10 cellular contexts compared by ENCODE assay signal in genomic region chr19:3849092-3849491, GRCh38. TPM values are rescaled to one million over a fixed set of nuclear protein-coding genes. Genes with fewer than 3 reads are reported as not detected.
A peak's percentile ranks its signal among the peaks of the same experiment; 100 is the strongest.
DNase-seq lines count a peak whose midpoint lies in the region; ATAC-seq and TF ChIP-seq lines count a peak whose summit lies in the region.
"Had no signal": no experiment of that assay in that cellular context is flagged by ENCODE, and none has a peak within 500 bp of the region (broad histone marks: within the 10 kb centered on the region; RNA-seq: fewer than 3 reads in every experiment).

No MANE protein-coding gene starts in this region.

- no peaks in the 10 kb centered on the region for H3K36me3 Mint-ChIP-seq in activated CD8-positive, alpha-beta memory T cell treated with anti-CD3 and anti-CD28 coated beads, Interleukin-2, amount 10 ng/mL, durations not matched to agents 7 days and 5 days

- no peak overlapping the region for H3K27ac ChIP-seq in MM.1S (ENCODE audit: low read length)
- H3K27ac ChIP-seq: SJSA1 had no signal

- no peaks in the 10 kb centered on the region for H3K4me1 ChIP-seq in MM.1S (ENCODE audit: low read length)

- no peaks in the 10 kb centered on the region for H4K20me1 ChIP-seq in MM.1S (ENCODE audit: insufficient read depth, low read length)

- no peaks in the 10 kb centered on the region for H3K36me3 ChIP-seq in MM.1S (replicated peaks; ENCODE audit: insufficient read depth, low read length)
- H3K36me3 ChIP-seq: SJSA1 had no signal

- H3F3A ChIP-seq in MM.1S (ENCODE audit: insufficient read depth, low read length), result no peaks in the 10 kb centered on the region

- no peak overlapping the region for H3K4me3 Mint-ChIP-seq in activated CD8-positive, alpha-beta memory T cell treated with anti-CD3 and anti-CD28 coated beads, Interleukin-2, amount 10 ng/mL, durations not matched to agents 7 days and 5 days
- no peak overlapping the region for H3K4me3 Mint-ChIP-seq in stimulated activated naive CD8-positive, alpha-beta T cell treated with anti-CD3 and anti-CD28 coated beads, Interleukin-15, amount 100 ng/mL, for 72 hours

- DNase-seq in GDM1 (lab: John Stamatoyannopoulos, UW), result peak; percentile 62
- peak; percentile 54 for DNase-seq in MM.1S
- DNase-seq in activated CD8-positive, alpha-beta memory T cell treated with anti-CD3 and anti-CD28 coated beads, Interleukin-2, amount 10 ng/mL, durations not matched to agents 7 days and 5 days, result peak; percentile 67
- DNase-seq in islet precursor cell, result peak; percentile 71
- peak; percentile 28 to 32 for DNase-seq in stimulated activated naive CD8-positive, alpha-beta T cell treated with anti-CD3 and anti-CD28 coated beads, Interleukin-15, amount 100 ng/mL, for 72 hours
- DNase-seq in UCSD-AML1 (lab: John Stamatoyannopoulos, UW; ENCODE audit: unreplicated experiment), result no peak
- DNase-seq in HPDE6-E6E7 (ENCODE audit: extremely low spot score), result no peak
- DNase-seq in amniotic stem cell (lab: John Stamatoyannopoulos, UW), result no peak

- H3K4me1 Mint-ChIP-seq in activated CD8-positive, alpha-beta memory T cell treated with anti-CD3 and anti-CD28 coated beads, Interleukin-2, amount 10 ng/mL, durations not matched to agents 7 days and 5 days, result no peaks in the 10 kb centered on the region
- no peaks in the 10 kb centered on the region for H3K4me1 Mint-ChIP-seq in stimulated activated naive CD8-positive, alpha-beta T cell treated with anti-CD3 and anti-CD28 coated beads, Interleukin-15, amount 100 ng/mL, for 72 hours

- no peak overlapping the region for H3K9ac ChIP-seq in MM.1S (ENCODE audit: low read length)

- no peak overlapping the region for H3K27ac Mint-ChIP-seq in activated CD8-positive, alpha-beta memory T cell treated with anti-CD3 and anti-CD28 coated beads, Interleukin-2, amount 10 ng/mL, durations not matched to agents 7 days and 5 days
- no peak overlapping the region for H3K27ac Mint-ChIP-seq in stimulated activated naive CD8-positive, alpha-beta T cell treated with anti-CD3 and anti-CD28 coated beads, Interleukin-15, amount 100 ng/mL, for 72 hours

- H3K27me3 ChIP-seq in MM.1S (replicated peaks; ENCODE audit: insufficient read depth, low read length), result peaks cover 97% of the 10 kb centered on the region

- H3K4me3 ChIP-seq in MM.1S (ENCODE audit: low read length), result no peak overlapping the region
- H3K4me3 ChIP-seq: SJSA1 had no signal

- peak; percentile 80 for TF ChIP-seq CTCF in MM.1S (IDR thresholded peaks at IDR 0.05; ENCODE audit: low read length)

- peaks cover 8% of the 10 kb centered on the region for H3K9me3 Mint-ChIP-seq in activated CD8-positive, alpha-beta memory T cell treated with anti-CD3 and anti-CD28 coated beads, Interleukin-2, amount 10 ng/mL, durations not matched to agents 7 days and 5 days (ENCODE audit: low read depth)
- peaks cover 16 to 27% of the 10 kb centered on the region in 2 donors for H3K9me3 Mint-ChIP-seq in stimulated activated naive CD8-positive, alpha-beta T cell treated with anti-CD3 and anti-CD28 coated beads, Interleukin-15, amount 100 ng/mL, for 72 hours

- no peaks in the 10 kb centered on the region for H3K79me2 ChIP-seq in MM.1S (ENCODE audit: low read length)

- no peaks in the 10 kb centered on the region for H3K9me3 ChIP-seq in MM.1S (replicated peaks; ENCODE audit: insufficient read depth, low read length)

- ATAC-seq in activated CD8-positive, alpha-beta memory T cell treated with anti-CD3 and anti-CD28 coated beads, Interleukin-2, amount 10 ng/mL, durations not matched to agents 7 days and 5 days, result peak; percentile 76
- ATAC-seq in stimulated activated naive CD8-positive, alpha-beta T cell treated with anti-CD3 and anti-CD28 coated beads, Interleukin-15, amount 100 ng/mL, for 72 hours, result peak; percentile 64

- CTCF ChIA-PET in activated CD8-positive, alpha-beta memory T cell treated with anti-CD3 and anti-CD28 coated beads, Interleukin-2, amount 10 ng/mL, durations not matched to agents 7 days and 5 days (lab: Charles Lee), result interaction anchor here (0.7 to 2.3 kb wide), 15 partner anchors 10 to 178 kb away, joined by 3 to 12 read pairs (median 4); partner anchors contain the start of genes APBA3, MRPL54 and PIP5K1C

- no peaks in the 10 kb centered on the region for H3K27me3 Mint-ChIP-seq in activated CD8-positive, alpha-beta memory T cell treated with anti-CD3 and anti-CD28 coated beads, Interleukin-2, amount 10 ng/mL, durations not matched to agents 7 days and 5 days
- H3K27me3 Mint-ChIP-seq in stimulated activated naive CD8-positive, alpha-beta T cell treated with anti-CD3 and anti-CD28 coated beads, Interleukin-15, amount 100 ng/mL, for 72 hours, result no peaks in the 10 kb centered on the region

- H3K9me2 ChIP-seq in MM.1S (replicated peaks; ENCODE audit: insufficient read depth, low read length), result no peaks in the 10 kb centered on the region

- H3K4me2 ChIP-seq in MM.1S (ENCODE audit: low read depth, low read length), result no peak overlapping the region

- H2AFZ ChIP-seq in MM.1S (ENCODE audit: low read length), result no peak overlapping the region

RNA-seq across cellular contexts. Expression of gene ZFR2, which starts 19.7 kb away (rescaled TPM):
- total RNA-seq in activated CD8-positive, alpha-beta memory T cell treated with anti-CD3 and anti-CD28 coated beads, Interleukin-2, amount 10 ng/mL, durations not matched to agents 7 days and 5 days, result under 1 TPM; 0.26 TPM
- total RNA-seq: pulmonary artery endothelial cell, SJSA1 had no signal

RNA-seq across cellular contexts. Expression of gene ATCAY, which starts 31.4 kb away (rescaled TPM):
- total RNA-seq in activated CD8-positive, alpha-beta memory T cell treated with anti-CD3 and anti-CD28 coated beads, Interleukin-2, amount 10 ng/mL, durations not matched to agents 7 days and 5 days, result not detected
- total RNA-seq: pulmonary artery endothelial cell had no signal

Comparison
In these comparisons a context has a peak if more than half of its experiments do, and no peak if none do; other contexts are left out.
1. DNase-seq: peak in GDM1 (single experiment), MM.1S (single experiment), activated CD8-positive, alpha-beta memory T cell treated with anti-CD3 and anti-CD28 coated beads, Interleukin-2, amount 10 ng/mL, durations not matched to agents 7 days and 5 days (single experiment), islet precursor cell (single experiment) and stimulated activated naive CD8-positive, alpha-beta T cell treated with anti-CD3 and anti-CD28 coated beads, Interleukin-15, amount 100 ng/mL, for 72 hours (2 of 2); none in UCSD-AML1 (single experiment), HPDE6-E6E7 (single experiment) and amniotic stem cell (single experiment).